Comparison of ENCODE assay signal across 18 cellular contexts in genomic region chr11:109512680-109513079, GRCh38.
DNase-seq lines count a peak whose midpoint lies in the region; ATAC-seq and TF ChIP-seq lines count a peak whose summit lies in the region.
"Had no signal": no experiment of that assay in that cellular context is flagged by ENCODE, and none has a peak within 500 bp of the region (broad histone marks: within the 10 kb centered on the region; RNA-seq: fewer than 3 reads in every experiment).

No MANE protein-coding gene starts in this region.

- H3K27ac ChIP-seq in OCI-LY3 (ENCODE audit: low read length) (no peak overlapping the region), hepatocyte (no peak overlapping the region)
- H3K27ac ChIP-seq: colonic mucosa, SJCRH30, spleen, suprapubic skin had no signal

- H3K4me1 ChIP-seq in OCI-LY3 (ENCODE audit: low read length) (peaks cover 31% of the 10 kb centered on the region), hepatocyte (ENCODE audit: insufficient read depth) (no peaks in the 10 kb centered on the region)
- H3K4me1 ChIP-seq: colonic mucosa, SJCRH30, spleen, suprapubic skin had no signal

- no peaks in the 10 kb centered on the region for H3K27me3 ChIP-seq in OCI-LY3 (ENCODE audit: low read depth, low read length)
- H3K27me3 ChIP-seq in hepatocyte: no peaks in the 10 kb centered on the region
- H3K27me3 ChIP-seq: colonic mucosa, SJCRH30, spleen, suprapubic skin had no signal

- H3K9ac ChIP-seq in OCI-LY3 (ENCODE audit: low read length): no peak overlapping the region

- DNase-seq in HFF-Myc (ENCODE audit: extremely low read depth, low read depth) (peak; percentile 2), globus pallidus (ENCODE audit: low spot score) (no peak), Ammon's horn (ENCODE audit: low spot score) (no peak), hepatocyte (ENCODE audit: low spot score) (no peak)
- peak; percentile 83 for DNase-seq in Jurkat, Clone E6-1 (ENCODE audit: low read depth, low spot score)
- DNase-seq: activated B cell treated with CpG ODN at 0.5 μM for 24 hours; activated CD8-positive, alpha-beta T cell treated with anti-CD3 and anti-CD28 coated beads for 36 hours; activated T-cell treated with anti-CD3 and anti-CD28 coated beads, Interleukin-2, amount 50 U/mL, for 48 hours; colonic mucosa; foreskin fibroblast; left cardiac atrium; NCI-H2081; NCI-H526; SJCRH30; spleen had no signal

- H4K20me1 ChIP-seq in OCI-LY3 (ENCODE audit: insufficient read depth, low read length) (no peaks in the 10 kb centered on the region), hepatocyte (ENCODE audit: insufficient read depth, poor library complexity, severe bottlenecking) (no peaks in the 10 kb centered on the region)

- no peaks in the 10 kb centered on the region for H3K9me2 ChIP-seq in hepatocyte (replicated peaks; ENCODE audit: insufficient read depth)

- TF ChIP-seq CTCF in HFF-Myc (IDR thresholded peaks at IDR 0.05; ENCODE audit: low read depth, low read length, missing control alignments) (no peak), OCI-LY3 (IDR thresholded peaks at IDR 0.05; ENCODE audit: low read depth, low read length) (no peak), hepatocyte (IDR thresholded peaks at IDR 0.05; ENCODE audit: poor library complexity) (no peak)

- H3K4me3 ChIP-seq in HFF-Myc (replicated peaks; ENCODE audit: low read depth, low read length) (no peak overlapping the region), OCI-LY3 (ENCODE audit: low read length) (no peak overlapping the region), hepatocyte (no peak overlapping the region)
- H3K4me3 ChIP-seq in Jurkat, Clone E6-1 (ENCODE audit: low read length): no peak overlapping the region
- H3K4me3 ChIP-seq: colonic mucosa, SJCRH30, spleen, suprapubic skin had no signal

- no peak overlapping the region; the same call in 1 of the 2 replicates for H2AFZ ChIP-seq in OCI-LY3 (ENCODE audit: low read depth, low read length)
- H2AFZ ChIP-seq in hepatocyte: no peak overlapping the region

- H3K79me2 ChIP-seq in OCI-LY3 (ENCODE audit: low read length) (no peaks in the 10 kb centered on the region), hepatocyte (no peaks in the 10 kb centered on the region)

- H3K4me2 ChIP-seq in OCI-LY3 (ENCODE audit: low read length) (peak overlapping the region; percentile 19), hepatocyte (no peak overlapping the region)

- no peak for ATAC-seq in GM21390 (IDR thresholded peaks at IDR 0.05; ENCODE audit: unreplicated experiment)
- ATAC-seq: activated CD8-positive, alpha-beta T cell treated with anti-CD3 and anti-CD28 coated beads for 36 hours; left cardiac atrium had no signal

- WGBS in hepatocyte (ENCODE audit: low lambda C conversion rate, missing lambda C conversion rate): 76% methylated on average over 2 of the region's 2 CpGs

- H3K36me3 ChIP-seq in OCI-LY3 (replicated peaks; ENCODE audit: low read depth, low read length) (no peaks in the 10 kb centered on the region), hepatocyte (replicated peaks; ENCODE audit: insufficient read depth, low read depth) (no peaks in the 10 kb centered on the region)
- H3K36me3 ChIP-seq: colonic mucosa, SJCRH30, spleen, suprapubic skin had no signal

- H3K9me3 ChIP-seq in OCI-LY3 (ENCODE audit: insufficient read depth, low read length) (no peaks in the 10 kb centered on the region), hepatocyte (ENCODE audit: low read depth) (no peaks in the 10 kb centered on the region)
- H3K9me3 ChIP-seq: colonic mucosa, SJCRH30, spleen, suprapubic skin had no signal

Comparison
In these comparisons a context has a peak if more than half of its experiments do, and no peak if none do; other contexts are left out.
1. DNase-seq: peak in HFF-Myc (single experiment) and Jurkat, Clone E6-1 (single experiment); none in globus pallidus (single experiment), Ammon's horn (single experiment) and hepatocyte (single experiment).